In the genomic region with DNA sequence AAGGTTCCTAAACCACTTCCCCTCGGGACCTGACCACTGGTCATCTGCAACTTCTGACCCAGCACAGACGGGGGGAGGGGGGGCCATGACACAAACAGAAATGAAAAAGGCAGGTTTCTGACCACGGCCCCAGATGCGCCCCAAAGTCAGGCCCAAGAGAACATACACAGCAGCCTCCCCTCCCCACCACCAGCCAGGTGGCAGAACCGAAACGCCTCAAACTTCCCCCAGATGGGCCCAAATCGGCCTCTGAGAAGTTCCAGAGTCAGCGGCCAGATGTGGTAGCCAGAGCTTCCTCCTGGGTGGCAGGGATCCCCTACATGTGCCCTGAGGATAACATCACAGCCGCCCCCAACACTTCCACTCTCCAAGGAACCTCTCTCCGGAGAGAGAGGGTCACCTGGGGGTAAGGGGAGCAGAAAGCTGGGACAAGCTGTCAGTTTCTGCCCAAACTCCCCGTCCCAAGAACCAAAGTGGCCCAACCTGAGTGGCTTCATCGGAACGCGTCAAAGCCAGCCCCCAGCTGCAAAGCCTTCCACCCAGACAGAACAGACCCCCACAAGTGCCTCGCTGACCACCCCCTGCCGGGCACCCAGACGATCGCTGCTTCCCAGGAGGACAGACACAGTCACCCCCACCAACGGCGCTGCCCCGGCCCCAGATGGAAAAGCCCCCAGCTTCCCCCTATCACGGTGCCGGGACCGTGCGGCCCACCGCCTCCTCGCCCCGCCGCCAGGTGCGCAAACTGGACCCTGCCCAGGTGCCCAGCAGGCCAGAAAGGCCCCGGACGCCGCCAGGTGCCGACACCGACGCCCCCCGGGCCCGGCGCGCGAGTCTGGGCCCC, we compare ENCODE assay signal across 8 cellular contexts. TPM values are rescaled to one million over a fixed set of nuclear protein-coding genes. Genes with fewer than 3 reads are reported as not detected.
DNase-seq lines count a peak whose midpoint lies in the region; FAIRE-seq and TF ChIP-seq lines count a peak whose summit lies in the region.

No MANE protein-coding gene starts in this region.

- peaks cover 58% of the 10 kb centered on the region for H3K79me2 ChIP-seq in DOHH2 (ENCODE audit: control insufficient read depth, low read length)
- H3K79me2 ChIP-seq in Karpas-422 (ENCODE audit: low read length): peaks cover 58% of the 10 kb centered on the region

- H3K9me3 ChIP-seq in DOHH2 (ENCODE audit: control insufficient read depth, insufficient read depth, low read length) (no peaks in the 10 kb centered on the region), Karpas-422 (ENCODE audit: low read length) (no peaks in the 10 kb centered on the region), skeletal muscle tissue (ENCODE audit: control insufficient read depth in 3 of 3, low read length in 3 of 3) (no peaks in the 10 kb centered on the region)

- H3K4me3 Mint-ChIP-seq in activated naive CD8-positive, alpha-beta T cell treated with anti-CD3 and anti-CD28 coated beads for 36 hours: peak overlapping the region; percentile 96

- H3K36me3 Mint-ChIP-seq in activated naive CD8-positive, alpha-beta T cell treated with anti-CD3 and anti-CD28 coated beads for 36 hours: no peaks in the 10 kb centered on the region

- H3K9me3 Mint-ChIP-seq in activated naive CD8-positive, alpha-beta T cell treated with anti-CD3 and anti-CD28 coated beads for 36 hours: no peaks in the 10 kb centered on the region

- peak; percentile 70 for DNase-seq in Karpas-422
- DNase-seq in activated naive CD8-positive, alpha-beta T cell treated with anti-CD3 and anti-CD28 coated beads for 36 hours: peak; percentile 38
- peak; percentile 8 to 12 for DNase-seq in hippocampal formation (lab: John Stamatoyannopoulos, UW)
- no peak for DNase-seq in COLO829 (ENCODE audit: low spot score)
- DNase-seq in HuH-7 (ENCODE audit: low spot score): no peak
- no peak for DNase-seq in frontal cortex (ENCODE audit: low spot score in 2 of 2)

- TF ChIP-seq CTCF in DOHH2 (IDR thresholded peaks at IDR 0.05; ENCODE audit: low read depth, low read length, poor library complexity, severe bottlenecking): no peak

- H3K27me3 Mint-ChIP-seq in activated naive CD8-positive, alpha-beta T cell treated with anti-CD3 and anti-CD28 coated beads for 36 hours: no peaks in the 10 kb centered on the region

- H3K27ac ChIP-seq in DOHH2 (ENCODE audit: low read depth, low read length): peak overlapping the region; percentile 58
- H3K27ac ChIP-seq in Karpas-422 (ENCODE audit: low read length): peak overlapping the region; percentile 68
- peak overlapping the region; percentile 100 for H3K27ac ChIP-seq in skeletal muscle tissue (ENCODE audit: low read depth, low read length)

- H3K9ac ChIP-seq in Karpas-422 (ENCODE audit: low read length) (peak overlapping the region; percentile 92), skeletal muscle tissue (ENCODE audit: low read depth in 1 of 3, low read length in 3 of 3) (peak overlapping the region; percentile 99 to 100 (median 100))

- H4K20me1 ChIP-seq in DOHH2 (ENCODE audit: control insufficient read depth, insufficient read depth, low read depth, low read length): peaks cover 5% of the 10 kb centered on the region; the same call in 1 of the 2 replicates
- H4K20me1 ChIP-seq in Karpas-422 (ENCODE audit: insufficient read depth, low read depth, low read length): peaks cover 18% of the 10 kb centered on the region

- H3K36me3 ChIP-seq in DOHH2 (ENCODE audit: control insufficient read depth, low read length) (peaks cover 8% of the 10 kb centered on the region), Karpas-422 (ENCODE audit: insufficient read depth, low read length) (no peaks in the 10 kb centered on the region), skeletal muscle tissue (ENCODE audit: control insufficient read depth in 3 of 3, insufficient read depth in 3 of 3, low read length in 3 of 3) (no peaks in the 10 kb centered on the region)

- peaks cover 7% of the 10 kb centered on the region for H3K4me1 Mint-ChIP-seq in activated naive CD8-positive, alpha-beta T cell treated with anti-CD3 and anti-CD28 coated beads for 36 hours

- H3K4me2 ChIP-seq in DOHH2 (ENCODE audit: low read length): peak overlapping the region; percentile 88
- H3K4me2 ChIP-seq in Karpas-422 (ENCODE audit: low read depth, low read length, poor library complexity, severe bottlenecking): peak overlapping the region; percentile 83

- H3F3A ChIP-seq in DOHH2 (ENCODE audit: control insufficient read depth, insufficient read depth): no peaks in the 10 kb centered on the region

- H3K27ac Mint-ChIP-seq in activated naive CD8-positive, alpha-beta T cell treated with anti-CD3 and anti-CD28 coated beads for 36 hours: peak overlapping the region; percentile 88

- H3K9me2 ChIP-seq in DOHH2 (replicated peaks; ENCODE audit: control insufficient read depth, low read length): no peaks in the 10 kb centered on the region
- no peaks in the 10 kb centered on the region for H3K9me2 ChIP-seq in Karpas-422 (replicated peaks; ENCODE audit: insufficient read depth, low read length)

- FAIRE-seq in frontal cortex (lab: Jason Lieb, UNC): no peak

- no peak overlapping the region for H2AFZ ChIP-seq in Karpas-422 (ENCODE audit: low read length)

- peak overlapping the region; percentile 98 for H3K4me3 ChIP-seq in DOHH2 (ENCODE audit: low read length)
- H3K4me3 ChIP-seq in Karpas-422 (ENCODE audit: low read length): peak overlapping the region; percentile 83
- H3K4me3 ChIP-seq in skeletal muscle tissue (ENCODE audit: low read length in 3 of 3): peak overlapping the region; percentile 91 to 100 (median 98)

- H3K27me3 ChIP-seq in DOHH2 (ENCODE audit: control insufficient read depth, low read length) (no peaks in the 10 kb centered on the region), Karpas-422 (ENCODE audit: low read length) (no peaks in the 10 kb centered on the region), skeletal muscle tissue (ENCODE audit: control insufficient read depth in 3 of 3, insufficient read depth in 3 of 3, low read length in 3 of 3) (no peaks in the 10 kb centered on the region)

- peaks cover 10% of the 10 kb centered on the region for H3K4me1 ChIP-seq in DOHH2 (ENCODE audit: control insufficient read depth, low read length)
- H3K4me1 ChIP-seq in Karpas-422 (ENCODE audit: low read length): peaks cover 17% of the 10 kb centered on the region
- H3K4me1 ChIP-seq in skeletal muscle tissue (ENCODE audit: control insufficient read depth in 3 of 3, insufficient read depth in 3 of 3, low read length in 3 of 3): peaks cover 30 to 37% (median 32%) of the 10 kb centered on the region in 3 donors

RNA-seq across cellular contexts. Expression of gene ELL, which starts 0.8 kb away (rescaled TPM):
- 10.9 and 14.8 TPM in 2 replicates for total RNA-seq in Karpas-422 (2014; rRNA removed; shearing (Covaris generic); ENCODE audit: low replicate concordance)
- 10 to 100 TPM; 20.0 to 21.0 TPM for total RNA-seq in activated naive CD8-positive, alpha-beta T cell treated with anti-CD3 and anti-CD28 coated beads for 36 hours
- total RNA-seq in skeletal muscle tissue (24.5 TPM), frontal cortex (7.7 TPM)

RNA-seq across cellular contexts. Expression of gene FKBP8, which starts 22.3 kb away (rescaled TPM):
- total RNA-seq in Karpas-422 (2014; rRNA removed; shearing (Covaris generic); ENCODE audit: low replicate concordance): 92.6 and 255 TPM in 2 replicates
- 100 to 1,000 TPM; 168 to 170 TPM for total RNA-seq in activated naive CD8-positive, alpha-beta T cell treated with anti-CD3 and anti-CD28 coated beads for 36 hours
- total RNA-seq in skeletal muscle tissue: 116 TPM
- total RNA-seq in frontal cortex: 178 TPM

RNA-seq across cellular contexts. Expression of gene KXD1, which starts 36.6 kb away (rescaled TPM):
- total RNA-seq in Karpas-422 (2014; rRNA removed; shearing (Covaris generic); ENCODE audit: low replicate concordance): 103 and 128 TPM in 2 replicates
- total RNA-seq in activated naive CD8-positive, alpha-beta T cell treated with anti-CD3 and anti-CD28 coated beads for 36 hours: 100 to 1,000 TPM; 116 to 124 TPM
- 36.0 TPM for total RNA-seq in skeletal muscle tissue
- 14.7 TPM for total RNA-seq in frontal cortex

RNA-seq across cellular contexts. Expression of gene UBA52, which starts 50.6 kb away (rescaled TPM):
- total RNA-seq in Karpas-422 (2014; rRNA removed; shearing (Covaris generic); ENCODE audit: low replicate concordance): 881 and 1,597 TPM in 2 replicates
- 1,000 to 10,000 TPM; 1,816 to 1,826 TPM for total RNA-seq in activated naive CD8-positive, alpha-beta T cell treated with anti-CD3 and anti-CD28 coated beads for 36 hours
- total RNA-seq in skeletal muscle tissue (905 TPM), frontal cortex (742 TPM)

Comparison
In these comparisons a context has a peak if more than half of its experiments do, and no peak if none do; other contexts are left out.
1. DNase-seq: peak in Karpas-422 (single experiment), activated naive CD8-positive, alpha-beta T cell treated with anti-CD3 and anti-CD28 coated beads for 36 hours (single experiment) and hippocampal formation (2 of 2); none in COLO829 (single experiment), HuH-7 (single experiment) and frontal cortex (0 of 2).
2. Peak in every context shown above with its lines, with median percentiles within 50 percentile points of each other: H3K27ac ChIP-seq and H3K4me3 ChIP-seq.